ENCODE assay signal across 8 cellular contexts in genomic region chr6:27757307-27757706, GRCh38.
A peak's percentile ranks its signal among the peaks of the same experiment; 100 is the strongest.
DNase-seq lines count a peak whose midpoint lies in the region; ATAC-seq, FAIRE-seq and TF ChIP-seq lines count a peak whose summit lies in the region.

No MANE protein-coding gene starts in this region.

- H3K4me2 ChIP-seq in MM.1S (ENCODE audit: low read depth, low read length), result peak overlapping the region; percentile 68; the same call in 1 of the 2 replicates
- peak overlapping the region; percentile 77 for H3K4me2 ChIP-seq in keratinocyte (ENCODE audit: control insufficient read depth, extremely low read depth, insufficient read depth, low read depth, low read length)

- H2AFZ ChIP-seq in MM.1S (ENCODE audit: low read length) (peak overlapping the region; percentile 71), keratinocyte (ENCODE audit: control insufficient read depth, low read length) (peak overlapping the region; percentile 90)

- H3K27ac Mint-ChIP-seq in CD8-positive, alpha-beta T cell, result peak overlapping the region; percentile 81
- peak overlapping the region; percentile 57 for H3K27ac Mint-ChIP-seq in activated naive CD4-positive, alpha-beta T cell treated with anti-CD3 and anti-CD28 coated beads for 36 hours

- H3K9ac ChIP-seq in MM.1S (ENCODE audit: low read length), result peak overlapping the region; percentile 61; the same call in 1 of the 2 replicates
- peak overlapping the region; percentile 71 for H3K9ac ChIP-seq in keratinocyte (ENCODE audit: control insufficient read depth, extremely low read depth, insufficient read depth, low read length)

- peak overlapping the region; percentile 63 for H3K4me3 ChIP-seq in CD8-positive, alpha-beta T cell (ENCODE audit: low read depth, low read length)
- peak overlapping the region; percentile 60 for H3K4me3 ChIP-seq in MM.1S (ENCODE audit: low read length)
- H3K4me3 ChIP-seq in keratinocyte (ENCODE audit: control insufficient read depth in 2 of 3, extremely low read depth in 1 of 3, insufficient read depth in 2 of 3, low read depth in 1 of 3, low read length in 3 of 3), result peak overlapping the region; percentile 38 to 64 (median 61)

- H3K9me2 ChIP-seq in MM.1S (replicated peaks; ENCODE audit: insufficient read depth, low read length), result no peaks in the 10 kb centered on the region

- H3K27me3 Mint-ChIP-seq in CD8-positive, alpha-beta T cell (ENCODE audit: low read depth), result no peaks in the 10 kb centered on the region
- H3K27me3 Mint-ChIP-seq in activated naive CD4-positive, alpha-beta T cell treated with anti-CD3 and anti-CD28 coated beads for 36 hours (ENCODE audit: low read depth), result no peaks in the 10 kb centered on the region

- no peak for TF ChIP-seq CTCF in CD8-positive, alpha-beta T cell (IDR thresholded peaks at IDR 0.05)
- TF ChIP-seq CTCF in MM.1S (IDR thresholded peaks at IDR 0.05; ENCODE audit: low read length) (no peak), keratinocyte (optimal IDR thresholded peaks at IDR 0.05 in 1 of 3, IDR thresholded peaks at IDR 0.05 in 1 of 3, conservative IDR thresholded peaks at IDR 0.05 in 1 of 3; ENCODE audit: extremely low read depth in 1 of 3, insufficient read depth in 2 of 3, low read length in 3 of 3) (no peak)

- dilution Hi-C loops in keratinocyte (cut with MboI; ENCODE audit: extremely low pct_ligation_motif_present, low sequenced_read_pairs), result no loop called here

- CTCF ChIA-PET in CD8-positive, alpha-beta T cell (lab: Charles Lee), result interaction anchor here (0.8 to 2.1 kb wide), 5 partner anchors 15 to 580 kb away, joined by 3 to 9 read pairs (median 4); no protein-coding TSS in a partner anchor
- CTCF ChIA-PET in activated naive CD4-positive, alpha-beta T cell treated with anti-CD3 and anti-CD28 coated beads for 36 hours (lab: Charles Lee), result interaction anchor here (1.2 to 3.9 kb wide), 4 partner anchors 15 to 69 kb away, joined by 3 to 20 read pairs (median 4); no protein-coding TSS in a partner anchor

- POLR2A ChIA-PET in CD8-positive, alpha-beta T cell (lab: Charles Lee), result interaction anchor here (1.0 to 2.7 kb wide), 7 partner anchors 13 to 610 kb away, joined by 3 to 10 read pairs (median 5); a partner anchor contains a TSS

- H3K27ac ChIP-seq in CD8-positive, alpha-beta T cell (ENCODE audit: low read depth, low read length), result peak overlapping the region; percentile 39
- no peak overlapping the region for H3K27ac ChIP-seq in MM.1S (ENCODE audit: low read length)
- peak overlapping the region; percentile 20 for H3K27ac ChIP-seq in keratinocyte (ENCODE audit: control insufficient read depth, insufficient read depth, low read length)

- H3K79me2 ChIP-seq in MM.1S (ENCODE audit: low read length), result no peaks in the 10 kb centered on the region
- no peaks in the 10 kb centered on the region for H3K79me2 ChIP-seq in keratinocyte (ENCODE audit: control insufficient read depth, insufficient read depth, low read length)

- DNase-seq in CD8-positive, alpha-beta T cell, result peak in 6 of 7 experiments; percentile 37 to 80 (median 56)
- DNase-seq in MM.1S (peak; percentile 24), keratinocyte (ENCODE audit: low read depth, low spot score) (no peak), GF-D8 (lab: John Stamatoyannopoulos, UW) (no peak)
- DNase-seq in activated naive CD4-positive, alpha-beta T cell treated with anti-CD3 and anti-CD28 coated beads for 36 hours, result peak; percentile 71
- peak; percentile 51 for DNase-seq in stimulated activated CD8-positive, alpha-beta memory T cell treated with anti-CD3 and anti-CD28 coated beads, Interleukin-4, amount 100 ng/mL, for 24 hours (ENCODE audit: low read depth)

- no peak for ATAC-seq in CD8-positive, alpha-beta T cell
- ATAC-seq in GM21360 (IDR thresholded peaks at IDR 0.05; ENCODE audit: unreplicated experiment) (no peak), GM19351 (IDR thresholded peaks at IDR 0.05; ENCODE audit: unreplicated experiment) (no peak)

- H3K36me3 Mint-ChIP-seq in CD8-positive, alpha-beta T cell, result peaks cover 9% of the 10 kb centered on the region
- no peaks in the 10 kb centered on the region for H3K36me3 Mint-ChIP-seq in activated naive CD4-positive, alpha-beta T cell treated with anti-CD3 and anti-CD28 coated beads for 36 hours (ENCODE audit: low read depth)

- H3K9me3 Mint-ChIP-seq in CD8-positive, alpha-beta T cell, result no peaks in the 10 kb centered on the region
- H3K9me3 Mint-ChIP-seq in activated naive CD4-positive, alpha-beta T cell treated with anti-CD3 and anti-CD28 coated beads for 36 hours, result no peaks in the 10 kb centered on the region

- H3K4me1 ChIP-seq in CD8-positive, alpha-beta T cell (ENCODE audit: insufficient read depth, low read length), result peaks cover 12% of the 10 kb centered on the region
- H3K4me1 ChIP-seq in MM.1S (ENCODE audit: low read length) (no peaks in the 10 kb centered on the region), keratinocyte (ENCODE audit: control insufficient read depth, extremely low read depth, insufficient read depth, low read length) (peaks cover 17% of the 10 kb centered on the region)

- H3F3A ChIP-seq in MM.1S (ENCODE audit: insufficient read depth, low read length), result peaks cover 20% of the 10 kb centered on the region

- H4K20me1 ChIP-seq in MM.1S (ENCODE audit: insufficient read depth, low read length) (no peaks in the 10 kb centered on the region), keratinocyte (ENCODE audit: control insufficient read depth, extremely low read depth, insufficient read depth, low read length) (no peaks in the 10 kb centered on the region)

- no peaks in the 10 kb centered on the region for H3K27me3 ChIP-seq in CD8-positive, alpha-beta T cell (ENCODE audit: insufficient read depth, low read length)
- H3K27me3 ChIP-seq in MM.1S (replicated peaks; ENCODE audit: insufficient read depth, low read length) (0 out of 2 replicates have a peak, but pooled peaks cover 7% of the 10 kb centered on the region), keratinocyte (ENCODE audit: control insufficient read depth, extremely low read depth, insufficient read depth, low read length) (no peaks in the 10 kb centered on the region)

- no peak for FAIRE-seq in keratinocyte (lab: Jason Lieb, UNC)

- H3K4me1 Mint-ChIP-seq in CD8-positive, alpha-beta T cell (ENCODE audit: low read depth), result peaks cover 34% of the 10 kb centered on the region
- H3K4me1 Mint-ChIP-seq in activated naive CD4-positive, alpha-beta T cell treated with anti-CD3 and anti-CD28 coated beads for 36 hours (ENCODE audit: low read depth), result peaks cover 36% of the 10 kb centered on the region

- no peaks in the 10 kb centered on the region for H3K9me1 ChIP-seq in keratinocyte (ENCODE audit: control insufficient read depth, extremely low read depth, insufficient read depth, low read length)

- intact Hi-C loops in CD8-positive, alpha-beta T cell (cut with DNase I, micrococcal nuclease), result loop anchor here (10.0 kb wide), 4 partner anchors 153 to 1733 kb away; partner anchors contain the start of genes HMGN4 (in 1 of the 2) and ZNF165 (in 1 of the 2)
- intact Hi-C loops in activated naive CD4-positive, alpha-beta T cell treated with anti-CD3 and anti-CD28 coated beads for 36 hours (cut with micrococcal nuclease), result loop anchor here (2.0 to 10.0 kb wide), 2 partner anchors 15 to 1153 kb away; no protein-coding TSS in a partner anchor

- peak overlapping the region; percentile 84 for H3K4me3 Mint-ChIP-seq in CD8-positive, alpha-beta T cell
- H3K4me3 Mint-ChIP-seq in activated naive CD4-positive, alpha-beta T cell treated with anti-CD3 and anti-CD28 coated beads for 36 hours, result peak overlapping the region; percentile 85

- H3K9me3 ChIP-seq in CD8-positive, alpha-beta T cell (ENCODE audit: low read length), result no peaks in the 10 kb centered on the region
- H3K9me3 ChIP-seq in MM.1S (replicated peaks; ENCODE audit: insufficient read depth, low read length), result no peaks in the 10 kb centered on the region
- no peaks in the 10 kb centered on the region for H3K9me3 ChIP-seq in keratinocyte (ENCODE audit: control insufficient read depth, low read depth, low read length)

- no peaks in the 10 kb centered on the region for H3K36me3 ChIP-seq in CD8-positive, alpha-beta T cell (ENCODE audit: insufficient read depth, low read length)
- H3K36me3 ChIP-seq in MM.1S (replicated peaks; ENCODE audit: insufficient read depth, low read length), result no peaks in the 10 kb centered on the region
- no peaks in the 10 kb centered on the region for H3K36me3 ChIP-seq in keratinocyte (ENCODE audit: control insufficient read depth in 2 of 2, extremely low read depth in 1 of 2, insufficient read depth in 2 of 2, low read length in 2 of 2)

Comparison
In these comparisons a context has a peak if more than half of its experiments do, and no peak if none do; other contexts are left out.
1. DNase-seq: peak in CD8-positive, alpha-beta T cell (6 of 7), MM.1S (single experiment), activated naive CD4-positive, alpha-beta T cell treated with anti-CD3 and anti-CD28 coated beads for 36 hours (single experiment) and stimulated activated CD8-positive, alpha-beta memory T cell treated with anti-CD3 and anti-CD28 coated beads, Interleukin-4, amount 100 ng/mL, for 24 hours (single experiment); none in keratinocyte (single experiment) and GF-D8 (single experiment).
2. Peak in every context shown above with its lines, with median percentiles within 50 percentile points of each other: H3K4me3 ChIP-seq.